Comparison of ENCODE assay signal across 8 cellular contexts in genomic region chr6:28224131-28225055, GRCh38. TPM values are rescaled to one million over a fixed set of nuclear protein-coding genes. Genes with fewer than 3 reads are reported as not detected.
A peak's percentile ranks its signal among the peaks of the same experiment; 100 is the strongest.
DNase-seq lines count a peak whose midpoint lies in the region; ATAC-seq, FAIRE-seq and TF ChIP-seq lines count a peak whose summit lies in the region.

No MANE protein-coding gene starts in this region.

- peaks cover 28% of the 10 kb centered on the region for H3K4me1 Mint-ChIP-seq in HFFc6 (ENCODE audit: low read depth)

- peak overlapping the region; percentile 98 for H3K4me3 Mint-ChIP-seq in HFFc6

- peaks cover 18% of the 10 kb centered on the region; the same call in 1 of the 2 replicates for H3K36me3 Mint-ChIP-seq in HFFc6 (ENCODE audit: low read depth)

- no TSS peak for BruUV-seq in A673 (replicated peaks; lab: Mats Ljungman, UMichigan)

- H3K27me3 ChIP-seq in A673 (replicated peaks; ENCODE audit: insufficient read depth, low read depth, low read length, poor library complexity), result no peaks in the 10 kb centered on the region
- H3K27me3 ChIP-seq in brain microvascular endothelial cell (replicated peaks), result no peaks in the 10 kb centered on the region
- peaks cover 0 to 4% of the 10 kb centered on the region in 2 donors for H3K27me3 ChIP-seq in mucosa of rectum (ENCODE audit: control insufficient read depth in 2 of 2, insufficient read depth in 2 of 2, low read length in 2 of 2)

- peak overlapping the region; percentile 29 to 81 for H3K9ac ChIP-seq in mucosa of rectum (ENCODE audit: low read depth in 1 of 2, low read length in 2 of 2)

- POLR2A ChIA-PET in A673 (lab: Charles Lee; ENCODE audit: low non-redundant PET), result no interaction called here

- in situ Hi-C loops in brain microvascular endothelial cell (cut with HindIII; ENCODE audit: low pct_ligation_motif_present, low sequenced_read_pairs), result no loop called here

- H3K4me3 ChIP-seq in A673 (ENCODE audit: low read depth, low read length, poor library complexity, severe bottlenecking) (peak overlapping the region; percentile 73), brain microvascular endothelial cell (ENCODE audit: low read depth, low read length) (peak overlapping the region; percentile 86), mucosa of rectum (ENCODE audit: low read length in 2 of 2) (peak overlapping the region; percentile 89 to 90)

- FAIRE-seq in HTR-8/SVneo (lab: Jason Lieb, UNC), result no peak

- no peak for ATAC-seq in HG03571 (IDR thresholded peaks at IDR 0.05; ENCODE audit: unreplicated experiment)
- no peak for ATAC-seq in esophagus mucosa

- H3K36me3 ChIP-seq in A673 (ENCODE audit: insufficient read depth, low read length, poor library complexity, severe bottlenecking) (peaks cover 16% of the 10 kb centered on the region), brain microvascular endothelial cell (replicated peaks) (peaks cover 22% of the 10 kb centered on the region), mucosa of rectum (ENCODE audit: control insufficient read depth in 2 of 2, insufficient read depth in 2 of 2, low read length in 2 of 2) (peaks cover 16 to 21% of the 10 kb centered on the region in 2 donors)

- peak overlapping the region; percentile 77 for H3K27ac ChIP-seq in A673 (ENCODE audit: low read depth, low read length, poor library complexity, severe bottlenecking)
- H3K27ac ChIP-seq in brain microvascular endothelial cell, result peak overlapping the region; percentile 38
- peak overlapping the region; percentile 52 to 67 for H3K27ac ChIP-seq in mucosa of rectum (ENCODE audit: low read depth in 2 of 2, low read length in 2 of 2)

- TF ChIP-seq CTCF in A673 (conservative IDR thresholded peaks at IDR 0.05; ENCODE audit: low read depth, low read length) (no peak), HFFc6 (IDR thresholded peaks at IDR 0.05) (no peak), brain microvascular endothelial cell (IDR thresholded peaks at IDR 0.05; ENCODE audit: low read depth, low read length, missing control alignments) (no peak)

- DNase-seq in A673 (ENCODE audit: low spot score), result no peak
- DNase-seq in HFFc6, result no peak
- no peak for DNase-seq in brain microvascular endothelial cell
- no peak for DNase-seq in HTR-8/SVneo (ENCODE audit: insufficient read length, low spot score)
- DNase-seq in middle frontal gyrus (ENCODE audit: extremely low spot score, low spot score), result no peak

- CTCF ChIA-PET in A673 (lab: Charles Lee), result no interaction called here

- H3K27me3 Mint-ChIP-seq in HFFc6 (ENCODE audit: insufficient read depth), result peaks cover 2% of the 10 kb centered on the region; the same call in 1 of the 2 replicates

- H3K4me1 ChIP-seq in A673 (ENCODE audit: insufficient read depth, low read length, poor library complexity, severe bottlenecking) (peaks cover 4% of the 10 kb centered on the region), mucosa of rectum (ENCODE audit: control insufficient read depth in 2 of 2, insufficient read depth in 2 of 2, low read length in 2 of 2) (no peaks in the 10 kb centered on the region)

- intact Hi-C loops in A673 (cut with micrococcal nuclease; ENCODE audit: unreplicated experiment), result no loop called here

- peak overlapping the region; percentile 83 for H3K27ac Mint-ChIP-seq in HFFc6

- no peaks in the 10 kb centered on the region for H3K9me3 ChIP-seq in A673 (ENCODE audit: low read depth, low read length, poor library complexity, severe bottlenecking)
- no peaks in the 10 kb centered on the region for H3K9me3 ChIP-seq in mucosa of rectum (ENCODE audit: control insufficient read depth in 2 of 2, low read length in 2 of 2)

- H3K9me3 Mint-ChIP-seq in HFFc6, result no peaks in the 10 kb centered on the region

RNA-seq across cellular contexts. Expression of gene ZSCAN9, which starts 0.7 kb away (rescaled TPM):
- 13.3 and 15.1 TPM in 2 replicates for total RNA-seq in A673 (2021)
- 10 to 100 TPM in 1 of 6 experiments, 1 to 10 TPM in 5; 7.5 to 10.3 (median 8.9) TPM for total RNA-seq in HFFc6 (2021; fragmentation: NEBNext Ultra II Directional; extraction: Animal tissue kit (Norgen Biotek cat#: 25700))
- total RNA-seq in esophagus mucosa, result 6.4 TPM

RNA-seq across cellular contexts. Expression of gene ZKSCAN4, which starts 27.7 kb away (rescaled TPM):
- total RNA-seq in A673 (2021) (6.4 and 6.6 TPM in 2 replicates), esophagus mucosa (2.6 TPM)
- total RNA-seq in HFFc6 (2021; fragmentation: NEBNext Ultra II Directional; extraction: Animal tissue kit (Norgen Biotek cat#: 25700)), result 1 to 10 TPM; 3.8 to 4.7 (median 4.0) TPM

RNA-seq across cellular contexts. Expression of gene NKAPL, which starts 34.7 kb away (rescaled TPM):
- not detected in 2 replicates for total RNA-seq in A673 (2021)
- total RNA-seq in HFFc6 (2021; fragmentation: NEBNext Ultra II Directional; extraction: Animal tissue kit (Norgen Biotek cat#: 25700)), result not detected
- 0.12 TPM for total RNA-seq in esophagus mucosa

RNA-seq across cellular contexts. Expression of gene ZSCAN26, which starts 42.5 kb away (rescaled TPM):
- 15.1 and 19.9 TPM in 2 replicates for total RNA-seq in A673 (2021)
- total RNA-seq in HFFc6 (2021; fragmentation: NEBNext Ultra II Directional; extraction: Animal tissue kit (Norgen Biotek cat#: 25700)), result 10 to 100 TPM in 1 of 6 experiments, 1 to 10 TPM in 5; 8.5 to 10.9 (median 9.3) TPM
- total RNA-seq in esophagus mucosa, result 3.5 TPM

RNA-seq across cellular contexts. Expression of gene PGBD1, which starts 57.0 kb away (rescaled TPM):
- total RNA-seq in A673 (2021) (11.3 and 11.6 TPM in 2 replicates), esophagus mucosa (0.76 TPM)
- 1 to 10 TPM; 2.6 to 4.5 (median 4.1) TPM for total RNA-seq in HFFc6 (2021; fragmentation: NEBNext Ultra II Directional; extraction: Animal tissue kit (Norgen Biotek cat#: 25700))
